Comparison of ENCODE assay signal across 1 cellular context in genomic region chr7:130009848-130010688, GRCh38.
TF ChIP-seq lines count a peak whose summit lies in the region.

No MANE protein-coding gene starts in this region.

TF ChIP-seq in K562, 482 proteins besides CTCF, POLR2A, EP300 and RAD21 (continued from another document and continues in another):
- TF ChIP-seq ZNF134 (CRISPR knock-in tag; conservative IDR thresholded peaks at IDR 0.05) (no peak), MLLT1 (IDR thresholded peaks at IDR 0.05) (no peak), GTF3C2 (IDR thresholded peaks at IDR 0.05; ENCODE audit: borderline replicate concordance, extremely low read depth, insufficient read length) (no peak), CSDE1 (IDR thresholded peaks at IDR 0.05) (no peak), NEUROD1 (IDR thresholded peaks at IDR 0.05; ENCODE audit: borderline replicate concordance, low read depth, low read length, partially characterized antibody) (no peak), PPARD (CRISPR knock-in tag; IDR thresholded peaks at IDR 0.05) (no peak), CAMTA2 (CRISPR knock-in tag; conservative IDR thresholded peaks at IDR 0.05) (no peak), ZBTB34 (CRISPR knock-in tag; IDR thresholded peaks at IDR 0.05) (no peak), CEBPG (CRISPR knock-in tag; IDR thresholded peaks at IDR 0.05) (peak; percentile 70), CEBPG (tag; conservative IDR thresholded peaks at IDR 0.05 in 1 of 2, IDR thresholded peaks at IDR 0.05 in 1 of 2) (peak; percentile 15 to 89; a peak in 2 of 4 replicates), HLTF (IDR thresholded peaks at IDR 0.05) (no peak), SP2 (IDR thresholded peaks at IDR 0.05; ENCODE audit: extremely low read depth, low read depth, low read length, poor library complexity, severe bottlenecking) (no peak), ZFP36 (IDR thresholded peaks at IDR 0.05; ENCODE audit: low read depth, low read length, partially characterized antibody) (peak; percentile 89), FOXM1 (IDR thresholded peaks at IDR 0.05; ENCODE audit: low read depth) (no peak; the same call in 1 of the 2 replicates), FOXM1 (CRISPR knock-in tag; IDR thresholded peaks at IDR 0.05; ENCODE audit: low read depth) (no peak), C11orf30 (IDR thresholded peaks at IDR 0.05; ENCODE audit: low read depth) (peak; percentile 98), BRCA1 (IDR thresholded peaks at IDR 0.05) (no peak), BRCA1 (CRISPR knock-in tag; IDR thresholded peaks at IDR 0.05) (no peak), TRIM25 (IDR thresholded peaks at IDR 0.05; ENCODE audit: borderline replicate concordance) (no peak), FOXP1 (CRISPR knock-in tag; IDR thresholded peaks at IDR 0.05) (peak; percentile 55; the same call in 1 of the 2 replicates), SOX6 (IDR thresholded peaks at IDR 0.05) (peak; percentile 81), MYC (IDR thresholded peaks at IDR 0.05; ENCODE audit: low read depth, low read length) (no peak; the same call in 1 of the 2 replicates), MYC (CRISPR knock-in tag; IDR thresholded peaks at IDR 0.05; ENCODE audit: borderline replicate concordance, low read depth) (no peak), KLF10 (CRISPR knock-in tag; IDR thresholded peaks at IDR 0.05) (no peak), CHD4 (IDR thresholded peaks at IDR 0.05; ENCODE audit: insufficient read depth, insufficient replicate concordance, low read depth, low read length, poor library complexity, severe bottlenecking) (no peak), STAT5A (IDR thresholded peaks at IDR 0.05; ENCODE audit: borderline replicate concordance, low read length) (peak; percentile 14; the same call in 1 of the 2 replicates), HEY1 (CRISPR knock-in tag; IDR thresholded peaks at IDR 0.05; ENCODE audit: borderline replicate concordance) (no peak), PCBP1 (IDR thresholded peaks at IDR 0.05; ENCODE audit: low read depth, low read length, poor library complexity, severe bottlenecking) (no peak), RCOR1 (IDR thresholded peaks at IDR 0.05; ENCODE audit: borderline replicate concordance in 1 of 2, low read depth in 2 of 2, low read length in 2 of 2) (peak; percentile 68 to 74; a peak in 3 of 4 replicates), PRDM10 (IDR thresholded peaks at IDR 0.05; ENCODE audit: partially characterized antibody) (peak; percentile 47), TAF9B (IDR thresholded peaks at IDR 0.05; ENCODE audit: partially characterized antibody) (no peak), ZNF384 (IDR thresholded peaks at IDR 0.05; ENCODE audit: low read depth, low read length) (peak; percentile 28; the same call in 1 of the 2 replicates), SNRNP70 (optimal IDR thresholded peaks at IDR 0.05; ENCODE audit: low read depth, low read length) (no peak), RBM22 (IDR thresholded peaks at IDR 0.05; ENCODE audit: low read depth, low read length, poor library complexity, severe bottlenecking) (no peak), TAL1 (IDR thresholded peaks at IDR 0.05) (no peak; the same call in 1 of the 2 replicates), KHSRP (IDR thresholded peaks at IDR 0.05) (no peak), ZNF717 (CRISPR knock-in tag; IDR thresholded peaks at IDR 0.05) (no peak), SRSF3 (IDR thresholded peaks at IDR 0.05; ENCODE audit: insufficient read depth, low read length) (no peak), ZNF197 (CRISPR knock-in tag; IDR thresholded peaks at IDR 0.05; ENCODE audit: low read depth) (0 out of 2 replicates have a peak, but pooled peaks have one; percentile 41), TSC22D4 (tag; IDR thresholded peaks at IDR 0.05) (no peak), ZBTB1 (CRISPR knock-in tag; IDR thresholded peaks at IDR 0.05; ENCODE audit: borderline replicate concordance, low read depth) (no peak), ZBTB33 (CRISPR knock-in tag; IDR thresholded peaks at IDR 0.05) (peak; percentile 22; the same call in 1 of the 2 replicates), MEF2A (IDR thresholded peaks at IDR 0.05; ENCODE audit: control insufficient read depth, low read depth, low read length) (no peak), BCL6 (CRISPR knock-in tag; IDR thresholded peaks at IDR 0.05) (no peak), SIRT6 (IDR thresholded peaks at IDR 0.05; ENCODE audit: low read depth, low read length) (no peak), ZNF398 (CRISPR knock-in tag; IDR thresholded peaks at IDR 0.05) (no peak), ETS2 (tag; IDR thresholded peaks at IDR 0.05; ENCODE audit: borderline replicate concordance, poor library complexity, severe bottlenecking) (no peak), REST (CRISPR knock-in tag; IDR thresholded peaks at IDR 0.05; ENCODE audit: low read depth) (no peak)
